In genomic region chr16:28924762-28925385, GRCh38 we compare ENCODE assay signal across 8 cellular contexts. TPM values are rescaled to one million over a fixed set of nuclear protein-coding genes. Genes with fewer than 3 reads are reported as not detected.
A peak's percentile ranks its signal among the peaks of the same experiment; 100 is the strongest.
DNase-seq lines count a peak whose midpoint lies in the region; ATAC-seq and TF ChIP-seq lines count a peak whose summit lies in the region.

RABEP2 (minus strand) TSS chr16:28925238; CDS start chr16:28925163, 75 bp downstream.

- CTCF ChIA-PET in A673 (lab: Charles Lee), result no interaction called here

- TF ChIP-seq CTCF in A673 (conservative IDR thresholded peaks at IDR 0.05; ENCODE audit: low read depth, low read length), result no peak
- TF ChIP-seq CTCF in WERI-Rb-1 (IDR thresholded peaks at IDR 0.05; ENCODE audit: low read depth, low read length), result no peak

- intact Hi-C loops in A673 (cut with micrococcal nuclease; ENCODE audit: unreplicated experiment), result loop anchor here (10.0 kb wide), 1 partner anchor 50 kb away; the partner anchor contains the start of gene ATP2A1

- DNase-seq in A673 (ENCODE audit: low spot score) (peak; percentile 95), NCI-H2171 treated with DMSO at 0.1 percent for 48 hours (lab: John Stamatoyannopoulos, UW) (peak; percentile 94), WERI-Rb-1 (peak; percentile 94), T47D (ENCODE audit: low read depth in 1 of 2, low spot score in 1 of 2) (peak; percentile 91 to 99)

- no peaks in the 10 kb centered on the region for H3K4me1 ChIP-seq in A673 (ENCODE audit: insufficient read depth, low read length, poor library complexity, severe bottlenecking)

- POLR2A ChIA-PET in A673 (lab: Charles Lee; ENCODE audit: low non-redundant PET), result no interaction called here

- ATAC-seq in GM18868 (IDR thresholded peaks at IDR 0.05; ENCODE audit: unreplicated experiment) (peak; percentile 62), HG03108 (IDR thresholded peaks at IDR 0.05; ENCODE audit: unreplicated experiment) (peak; percentile 41)

- H3K9me3 ChIP-seq in A673 (ENCODE audit: low read depth, low read length, poor library complexity, severe bottlenecking) (no peaks in the 10 kb centered on the region), WERI-Rb-1 (ENCODE audit: severe bottlenecking) (no peaks in the 10 kb centered on the region), iPS-18c (ENCODE audit: control insufficient read depth, insufficient read depth, low read length) (no peaks in the 10 kb centered on the region)

- peak within 1 kb of the TSS; percentile 97 for H3K27ac ChIP-seq in A673 (ENCODE audit: low read depth, low read length, poor library complexity, severe bottlenecking)
- peak within 1 kb of the TSS; percentile 96 for H3K27ac ChIP-seq in WERI-Rb-1
- peak within 1 kb of the TSS; percentile 82 to 100 (median 98) for H3K27ac ChIP-seq in skin epidermis

- H3K27me3 ChIP-seq in A673 (replicated peaks; ENCODE audit: insufficient read depth, low read depth, low read length, poor library complexity) (no peaks in the 10 kb centered on the region), WERI-Rb-1 (ENCODE audit: insufficient read depth, low read depth, severe bottlenecking) (no peaks in the 10 kb centered on the region)

- H3K4me3 ChIP-seq in A673 (ENCODE audit: low read depth, low read length, poor library complexity, severe bottlenecking), result peak within 1 kb of the TSS; percentile 96
- peak within 1 kb of the TSS; percentile 94 for H3K4me3 ChIP-seq in WERI-Rb-1 (ENCODE audit: low read depth, low read length)
- H3K4me3 ChIP-seq in iPS-18c (ENCODE audit: insufficient read depth, low read depth, low read length), result peak within 1 kb of the TSS; percentile 90
- peak within 1 kb of the TSS; percentile 58 to 89 (median 70) for H3K4me3 ChIP-seq in skin epidermis

- no TSS peak for BruUV-seq in A673 (replicated peaks; lab: Mats Ljungman, UMichigan)

- in situ Hi-C loops in T47D (cut with HindIII; ENCODE audit: low pct_unique_long_range_greater_than_20kb, low sequenced_read_pairs), result no loop called here

- H3K36me3 ChIP-seq in A673 (ENCODE audit: insufficient read depth, low read length, poor library complexity, severe bottlenecking) (no peaks in the 10 kb centered on the region), WERI-Rb-1 (peaks cover 6% of the 10 kb centered on the region; the same call in 1 of the 2 replicates)

RNA-seq across cellular contexts. Expression of gene RABEP2, which starts in this region (rescaled TPM):
- 15.4 and 17.6 TPM in 2 replicates for total RNA-seq in A673 (2021)

Comparison
In these comparisons a context has a peak if more than half of its experiments do, and no peak if none do; other contexts are left out.
1. Peak in every context shown above with its lines: DNase-seq, ATAC-seq, H3K4me3 ChIP-seq and H3K27ac ChIP-seq.